22 cellular contexts compared by ENCODE assay signal in the genomic region with DNA sequence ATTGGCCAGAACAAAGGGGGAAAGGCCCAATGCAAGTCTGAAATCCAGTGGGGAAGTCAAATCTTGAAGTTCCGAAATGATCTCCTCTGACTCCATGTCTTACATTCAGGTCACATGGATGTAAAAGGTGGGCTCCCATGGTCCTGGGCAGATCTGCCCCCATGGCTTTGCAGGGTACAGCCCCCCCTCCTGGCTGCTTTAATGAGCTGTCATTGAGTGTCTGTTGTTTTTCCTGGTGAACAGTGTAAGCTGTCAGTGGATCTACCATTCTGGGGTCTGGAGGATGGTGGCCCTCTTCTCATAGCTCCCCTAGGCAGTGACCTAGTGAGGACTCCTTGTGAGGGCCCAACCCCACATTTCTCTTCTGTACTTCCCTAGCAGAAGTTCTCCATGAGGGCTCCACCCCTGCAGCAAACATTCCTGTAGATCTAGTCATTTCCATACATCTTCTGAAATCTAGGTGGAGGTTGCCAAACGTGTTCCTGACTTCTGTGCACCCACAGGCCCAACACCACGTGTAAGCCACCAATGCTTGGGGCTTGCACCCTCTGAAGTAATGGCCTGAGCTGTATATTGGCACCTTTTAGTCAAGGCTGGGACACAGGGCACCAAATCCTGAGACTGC. TPM values are rescaled to one million over a fixed set of nuclear protein-coding genes. Genes with fewer than 3 reads are reported as not detected.
"Had no signal": no experiment of that assay in that cellular context is flagged by ENCODE, and none has a peak within 500 bp of the region (broad histone marks: within the 10 kb centered on the region; RNA-seq: fewer than 3 reads in every experiment).

No MANE protein-coding gene starts in this region.

- H3K36me3 ChIP-seq: colonic mucosa, lower lobe of right lung, right atrium auricular region, thyroid gland, vagina, WERI-Rb-1 had no signal

- H3K4me1 ChIP-seq: colonic mucosa, lower lobe of right lung, right atrium auricular region, thyroid gland, vagina had no signal

- ATAC-seq: activated CD4-positive, alpha-beta T cell treated with anti-CD3 and anti-CD28 coated beads for 36 hours; activated CD8-positive, alpha-beta T cell treated with anti-CD3 and anti-CD28 coated beads for 36 hours; activated naive CD8-positive, alpha-beta T cell treated with anti-CD3 and anti-CD28 coated beads, Interleukin-2, amount 50 U/mL, for 24 hours; activated T-cell treated with anti-CD3 and anti-CD28 coated beads, Interleukin-2, amount 50 U/mL, for 72 hours; left cardiac atrium; lower lobe of right lung; naive thymus-derived CD4-positive, alpha-beta T cell had no signal

- FAIRE-seq: astrocyte, small intestine had no signal

- H3K27ac ChIP-seq: colonic mucosa, lower lobe of right lung, right atrium auricular region, thyroid gland, vagina, WERI-Rb-1 had no signal

- DNase-seq: activated CD4-positive, alpha-beta T cell treated with anti-CD3 and anti-CD28 coated beads for 36 hours; activated CD8-positive, alpha-beta memory T cell treated with anti-CD3 and anti-CD28 coated beads, Interleukin-2, amount 50 U/mL, for 4 hours; activated CD8-positive, alpha-beta T cell treated with anti-CD3 and anti-CD28 coated beads for 36 hours; activated naive CD8-positive, alpha-beta T cell treated with anti-CD3 and anti-CD28 coated beads, Interleukin-2, amount 50 U/mL, for 24 hours; activated T-cell treated with anti-CD3 and anti-CD28 coated beads, Interleukin-2, amount 50 U/mL, for 72 hours; colonic mucosa; effector CD8-positive, alpha-beta T cell; left cardiac atrium; lower lobe of right lung; naive thymus-derived CD4-positive, alpha-beta T cell; nucleus accumbens; small intestine; T1000; thyroid gland; WERI-Rb-1 had no signal

- H3K27me3 ChIP-seq: colonic mucosa, right atrium auricular region, thyroid gland, vagina had no signal

- H3K9me3 ChIP-seq: colonic mucosa, lower lobe of right lung, thyroid gland, vagina had no signal

- H3K4me3 ChIP-seq: colonic mucosa, lower lobe of right lung, right atrium auricular region, thyroid gland, vagina had no signal

RNA-seq across cellular contexts. Expression of gene CARD18, which starts 9.3 kb away (rescaled TPM):
- total RNA-seq: activated CD4-positive, alpha-beta T cell treated with anti-CD3 and anti-CD28 coated beads for 36 hours; activated CD8-positive, alpha-beta T cell treated with anti-CD3 and anti-CD28 coated beads for 36 hours; activated T-cell treated with anti-CD3 and anti-CD28 coated beads, Interleukin-2, amount 50 U/mL, for 72 hours; astrocyte; cardiac septum; colonic mucosa; epithelial cell of proximal tubule; left cardiac atrium; lower lobe of right lung; mononuclear cell; naive thymus-derived CD4-positive, alpha-beta T cell; posterior vena cava; right atrium auricular region; thyroid gland; vagina had no signal
- polyA plus RNA-seq: naive thymus-derived CD4-positive, alpha-beta T cell; small intestine had no signal
